1 cellular context compared by ENCODE assay signal in the genomic region with DNA sequence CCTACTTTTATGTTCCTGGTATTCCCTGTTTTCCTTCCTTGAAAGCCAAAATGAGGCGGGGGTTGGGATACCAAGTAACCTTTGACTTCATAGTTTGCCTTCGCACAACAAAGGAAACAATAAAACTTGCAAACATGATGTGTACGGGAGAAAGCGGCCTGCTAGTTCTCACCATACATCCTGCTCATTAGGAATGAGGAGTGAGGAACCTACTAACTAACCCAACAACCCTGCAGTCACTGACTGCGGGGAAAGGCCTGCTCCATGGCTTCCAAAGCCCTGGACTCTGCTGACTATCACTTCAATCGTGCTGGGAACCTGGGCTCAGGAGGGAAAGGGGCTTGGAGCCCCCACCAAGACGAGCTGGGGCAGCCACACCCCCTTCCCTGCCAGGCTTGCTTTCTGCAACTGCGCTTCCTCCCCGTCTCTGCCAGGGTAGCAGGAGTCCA.
TF ChIP-seq lines count a peak whose summit lies in the region.

No MANE protein-coding gene starts in this region.

TF ChIP-seq in GM23338, 12 proteins besides CTCF, POLR2A, EP300 and RAD21:
- no peak for TF ChIP-seq ZNF114 (CRISPR knock-in tag; IDR thresholded peaks at IDR 0.05)
- TF ChIP-seq STAT1 (IDR thresholded peaks at IDR 0.05; ENCODE audit: unreplicated experiment) = no peak
- TF ChIP-seq EZH2phosphoT487 (IDR thresholded peaks at IDR 0.05; ENCODE audit: unreplicated experiment) = no peak
- TF ChIP-seq NANOG (IDR thresholded peaks at IDR 0.05; ENCODE audit: borderline replicate concordance) = no peak
- no peak for TF ChIP-seq CREB1 (CRISPR knock-in tag; IDR thresholded peaks at IDR 0.05; ENCODE audit: low read depth)
- TF ChIP-seq ZNF462 (CRISPR knock-in tag; IDR thresholded peaks at IDR 0.05) = no peak
- no peak for TF ChIP-seq EZH2 (IDR thresholded peaks at IDR 0.05; ENCODE audit: low read depth, unreplicated experiment)
TF ChIP-seq in GM23338: peak in this region for 0.
